In the genomic region with DNA sequence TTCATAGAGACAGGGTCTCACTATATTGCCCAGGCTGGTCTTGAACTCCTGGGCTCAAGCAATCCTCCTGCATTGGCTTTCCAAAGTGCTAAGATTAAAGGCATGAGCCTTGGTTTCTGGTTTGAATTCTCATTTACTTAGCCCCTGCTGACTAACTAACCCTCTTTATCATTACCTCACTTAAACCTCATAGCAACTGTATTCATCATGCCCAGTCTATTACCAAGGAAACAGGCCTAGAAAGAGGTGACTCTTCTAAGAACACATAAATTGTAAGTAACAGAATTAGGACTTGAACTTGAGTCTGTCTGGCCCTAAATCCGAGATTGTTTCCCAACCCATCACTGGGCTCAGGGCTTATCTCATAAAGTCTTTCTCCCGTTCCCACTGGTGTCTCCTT, we compare ENCODE assay signal across 12 cellular contexts. TPM values are rescaled to one million over a fixed set of nuclear protein-coding genes. Genes with fewer than 3 reads are reported as not detected.
DNase-seq lines count a peak whose midpoint lies in the region; ATAC-seq, FAIRE-seq and TF ChIP-seq lines count a peak whose summit lies in the region.
"Had no signal": no experiment of that assay in that cellular context is flagged by ENCODE, and none has a peak within 500 bp of the region (broad histone marks: within the 10 kb centered on the region; RNA-seq: fewer than 3 reads in every experiment).

No MANE protein-coding gene starts in this region.

- FAIRE-seq in GM12891 (lab: Jason Lieb, UNC) = no peak
- FAIRE-seq: GM18507 had no signal

- H3K36me3 ChIP-seq in CD4-positive, CD25-positive, alpha-beta regulatory T cell (ENCODE audit: control insufficient read depth, insufficient read depth, low read length) = peaks cover 23% of the 10 kb centered on the region
- peaks cover 1% of the 10 kb centered on the region for H3K36me3 ChIP-seq in adipocyte (ENCODE audit: control insufficient read depth, insufficient read depth, low read length, severe bottlenecking)
- peaks cover 2 to 18% of the 10 kb centered on the region in 2 donors for H3K36me3 ChIP-seq in psoas muscle (ENCODE audit: insufficient read depth in 1 of 2, low read depth in 1 of 2)

- H3K27ac Mint-ChIP-seq in CD4-positive, CD25-positive, alpha-beta regulatory T cell = peak overlapping the region in 2 of 3 donors; percentile 92 to 99
- H3K27ac Mint-ChIP-seq in naive B cell = peak overlapping the region in 4 of 6 donors; percentile 40 to 97 (median 78)

- peak overlapping the region; percentile 93 to 98 (median 96) for H3K4me3 Mint-ChIP-seq in CD4-positive, CD25-positive, alpha-beta regulatory T cell
- peak overlapping the region in 6 of 8 donors; percentile 88 to 97 (median 91) for H3K4me3 Mint-ChIP-seq in naive B cell

- 92 to 97% (median 95%) methylated on average over 2 of the region's 2 CpGs for WGBS in psoas muscle, 3 donors

- peaks cover 0 to 1% (median 0%) of the 10 kb centered on the region in 7 donors for H3K9me3 Mint-ChIP-seq in CD4-positive, CD25-positive, alpha-beta regulatory T cell
- peaks cover 0 to 3% (median 0%) of the 10 kb centered on the region in 7 donors for H3K9me3 Mint-ChIP-seq in naive B cell

- peaks cover 0 to 41% (median 29%) of the 10 kb centered on the region in 4 donors for H3K4me1 Mint-ChIP-seq in CD4-positive, CD25-positive, alpha-beta regulatory T cell
- peaks cover 33 to 42% (median 35%) of the 10 kb centered on the region in 3 donors for H3K4me1 Mint-ChIP-seq in naive B cell

- no peak overlapping the region for H3K4me3 ChIP-seq in CD4-positive, CD25-positive, alpha-beta regulatory T cell (ENCODE audit: low read depth, low read length)
- no peak overlapping the region for H3K4me3 ChIP-seq in adipocyte (ENCODE audit: low read length)
- no peak overlapping the region for H3K4me3 ChIP-seq in psoas muscle
- H3K4me3 ChIP-seq: MG63 had no signal

- no peak for TF ChIP-seq CTCF in psoas muscle (IDR thresholded peaks at IDR 0.05)

- intact Hi-C loops in psoas muscle (cut with DNase I) = no loop called here

- peaks cover 11% of the 10 kb centered on the region for H3K36me3 Mint-ChIP-seq in CD4-positive, CD25-positive, alpha-beta regulatory T cell
- H3K36me3 Mint-ChIP-seq in naive B cell = no peaks in the 10 kb centered on the region

- H3K4me1 ChIP-seq in CD4-positive, CD25-positive, alpha-beta regulatory T cell (ENCODE audit: control insufficient read depth, insufficient read depth, low read length, poor library complexity, severe bottlenecking) = peaks cover 22% of the 10 kb centered on the region
- H3K4me1 ChIP-seq in adipocyte (ENCODE audit: control insufficient read depth, insufficient read depth, low read length) (peaks cover 21% of the 10 kb centered on the region), psoas muscle (peaks cover 29% of the 10 kb centered on the region)

- H3K27me3 ChIP-seq in CD4-positive, CD25-positive, alpha-beta regulatory T cell (ENCODE audit: control insufficient read depth, insufficient read depth, low read length) = no peaks in the 10 kb centered on the region
- H3K27me3 ChIP-seq in adipocyte (replicated peaks; ENCODE audit: control insufficient read depth, insufficient read depth, low read length) (no peaks in the 10 kb centered on the region), psoas muscle (ENCODE audit: insufficient read depth in 3 of 3, low read length in 2 of 3) (no peaks in the 10 kb centered on the region)
- H3K27me3 ChIP-seq: MG63 had no signal

- H3K9me3 ChIP-seq in CD4-positive, CD25-positive, alpha-beta regulatory T cell (ENCODE audit: control insufficient read depth in 2 of 2, low read length in 2 of 2) = no peaks in the 10 kb centered on the region
- H3K9me3 ChIP-seq in adipocyte (ENCODE audit: control insufficient read depth, low read length) (no peaks in the 10 kb centered on the region), psoas muscle (no peaks in the 10 kb centered on the region)
- H3K9me3 ChIP-seq: MG63 had no signal

- H3K27ac ChIP-seq in CD4-positive, CD25-positive, alpha-beta regulatory T cell (ENCODE audit: insufficient read depth, low read length, poor library complexity, severe bottlenecking) = no peak overlapping the region
- no peak overlapping the region for H3K27ac ChIP-seq in psoas muscle
- H3K27ac ChIP-seq: HL-60 had no signal

- no peak overlapping the region for H3K9ac ChIP-seq in adipocyte (ENCODE audit: low read length)

- TF ChIP-seq POLR2A in GM12891 (IDR thresholded peaks at IDR 0.05; ENCODE audit: low read depth, low read length) = no peak

- H3K27me3 Mint-ChIP-seq in CD4-positive, CD25-positive, alpha-beta regulatory T cell = no peaks in the 10 kb centered on the region
- H3K27me3 Mint-ChIP-seq in naive B cell = no peaks in the 10 kb centered on the region

- ATAC-seq in CD4-positive, CD25-positive, alpha-beta regulatory T cell (ENCODE audit: low read depth in 2 of 2) = no peak
- no peak for ATAC-seq in naive B cell (ENCODE audit: low read depth in 2 of 2)
- no peak for ATAC-seq in GM21717 (IDR thresholded peaks at IDR 0.05; ENCODE audit: unreplicated experiment)
- ATAC-seq in psoas muscle = no peak

- no peak for DNase-seq in CD4-positive, CD25-positive, alpha-beta regulatory T cell
- DNase-seq in HCEC 1CT (peak; percentile 66), adipocyte (ENCODE audit: low read depth) (peak; percentile 30), naive B cell (no peak), NCI-H446 treated with DMSO at 0.1 percent for 48 hours (lab: John Stamatoyannopoulos, UW) (no peak), psoas muscle (no peak), GM12891 (ENCODE audit: insufficient read length, low spot score) (no peak)
- DNase-seq: effector CD8-positive, alpha-beta T cell; MG63 had no signal

TF ChIP-seq in GM12891, 5 proteins besides CTCF, POLR2A, EP300 and RAD21:
- TF ChIP-seq TAF1 (IDR thresholded peaks at IDR 0.05; ENCODE audit: low read depth, low read length) (no peak), SPI1 (IDR thresholded peaks at IDR 0.05; ENCODE audit: low read depth, low read length) (no peak), PAX5 (IDR thresholded peaks at IDR 0.05; ENCODE audit: insufficient read depth, low read length, severe bottlenecking) (no peak), POU2F2 (IDR thresholded peaks at IDR 0.05; ENCODE audit: low read depth, low read length) (no peak), POLR2AphosphoS5 (IDR thresholded peaks at IDR 0.05; ENCODE audit: low read depth, low read length) (no peak)

RNA-seq across cellular contexts. Expression of a gene that starts 44.2 kb away (rescaled TPM):
- total RNA-seq in CD4-positive, CD25-positive, alpha-beta regulatory T cell = 2.7 TPM
- polyA plus RNA-seq in CD4-positive, CD25-positive, alpha-beta regulatory T cell = 1 to 10 TPM; 4.2 to 6.8 (median 6.2) TPM
- polyA plus RNA-seq in naive B cell (ENCODE audit: low read depth in 6 of 6) (10 to 100 TPM in 1 of 6 donors, 1 to 10 TPM in 5; 1.2 to 10.3 (median 7.4) TPM), psoas muscle (1 to 10 TPM; 2.4 to 6.2 (median 4.2) TPM)
- 1 to 10 TPM; 3.9 to 7.7 (median 6.3) TPM for total RNA-seq in psoas muscle
- 9.4 TPM for polyA plus RNA-seq in GM12891 (2012; ENCODE audit: low read depth, missing spikeins)

RNA-seq across cellular contexts. Expression of a gene that starts 44.4 kb away (rescaled TPM):
- total RNA-seq in CD4-positive, CD25-positive, alpha-beta regulatory T cell = 24.8 TPM
- 1 to 10 TPM; 3.0 to 5.7 (median 4.3) TPM for polyA plus RNA-seq in CD4-positive, CD25-positive, alpha-beta regulatory T cell
- polyA plus RNA-seq in naive B cell (ENCODE audit: low read depth in 6 of 6) (10 to 100 TPM; 14.0 to 28.1 (median 18.6) TPM), psoas muscle (under 1 TPM; 0.08 to 0.74 (median 0.26) TPM)
- total RNA-seq in psoas muscle = under 1 TPM in 3 of 4 donors, not detected in 1; 0.59 to 0.82 (median 0.64) TPM
- 41.9 TPM for polyA plus RNA-seq in GM12891 (2012; ENCODE audit: low read depth, missing spikeins)

Comparison
In these comparisons a context has a peak if more than half of its experiments do, and no peak if none do; other contexts are left out.
1. DNase-seq: peak in HCEC 1CT (single experiment) and adipocyte (single experiment); none in CD4-positive, CD25-positive, alpha-beta regulatory T cell (0 of 3), naive B cell (single experiment), NCI-H446 treated with DMSO at 0.1 percent for 48 hours (single experiment), psoas muscle (0 of 2) and GM12891 (single experiment).